1 cellular context compared by ENCODE assay signal in the genomic region with DNA sequence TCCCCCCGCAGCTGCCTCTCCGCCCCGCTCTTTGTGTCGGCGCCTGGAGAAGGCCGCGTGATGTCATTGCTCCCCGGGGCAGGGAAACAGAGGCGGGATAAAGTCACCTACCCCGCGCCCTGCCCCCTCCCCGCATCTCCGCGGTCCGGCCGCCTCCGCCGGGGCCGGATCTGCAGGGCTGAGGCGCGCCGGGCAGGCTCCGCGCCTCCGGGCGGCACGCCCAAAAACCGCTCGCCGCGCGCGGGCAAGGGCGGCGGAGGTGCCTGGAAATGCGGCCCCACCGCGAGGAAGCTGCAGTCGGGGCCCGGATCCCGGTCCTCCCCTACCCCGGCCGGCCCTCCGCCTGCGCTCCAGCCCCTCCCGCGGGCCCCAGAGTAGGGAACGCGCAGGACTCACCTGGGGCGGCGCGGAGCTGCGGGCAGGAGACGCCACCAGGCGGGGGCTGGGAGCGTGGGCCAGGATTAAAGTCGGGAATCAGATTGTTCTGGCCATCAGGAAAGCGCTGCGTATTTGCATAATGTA.
A peak's percentile ranks its signal among the peaks of the same experiment; 100 is the strongest.
TF ChIP-seq lines count a peak whose summit lies in the region.

TSS of gene FAXC (minus strand) at position 55 of the 522 bp plus-strand sequence. CDS start 302 bp downstream, outside the sequence.

TF ChIP-seq in K562, 482 proteins besides CTCF, POLR2A, EP300 and RAD21 (continued from another document):
- TF ChIP-seq ZFP91 (CRISPR knock-in tag; IDR thresholded peaks at IDR 0.05) = no peak
- no peak for TF ChIP-seq MAFK (IDR thresholded peaks at IDR 0.05; ENCODE audit: low read length)
- no peak for TF ChIP-seq GABPA (tag; conservative IDR thresholded peaks at IDR 0.05; ENCODE audit: low read depth)
- TF ChIP-seq TEAD4 (IDR thresholded peaks at IDR 0.05; ENCODE audit: low read length) = no peak
- no peak for TF ChIP-seq TEAD4 (CRISPR knock-in tag; IDR thresholded peaks at IDR 0.05; ENCODE audit: borderline replicate concordance)
- no peak for TF ChIP-seq TFAM (CRISPR knock-in tag; conservative IDR thresholded peaks at IDR 0.05)
- TF ChIP-seq SMARCB1 (IDR thresholded peaks at IDR 0.05; ENCODE audit: insufficient read length, low read depth) = no peak
- TF ChIP-seq, protein P1, sequence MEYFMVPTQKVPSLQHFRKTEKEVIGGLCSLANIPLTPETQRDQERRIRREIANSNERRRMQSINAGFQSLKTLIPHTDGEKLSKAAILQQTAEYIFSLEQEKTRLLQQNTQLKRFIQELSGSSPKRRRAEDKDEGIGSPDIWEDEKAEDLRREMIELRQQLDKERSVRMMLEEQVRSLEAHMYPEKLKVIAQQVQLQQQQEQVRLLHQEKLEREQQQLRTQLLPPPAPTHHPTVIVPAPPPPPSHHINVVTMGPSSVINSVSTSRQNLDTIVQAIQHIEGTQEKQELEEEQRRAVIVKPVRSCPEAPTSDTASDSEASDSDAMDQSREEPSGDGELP (CRISPR knock-in tag; IDR thresholded peaks at IDR 0.05; ENCODE audit: borderline replicate concordance) = 0 out of 2 replicates have a peak, but pooled peaks have one; percentile 21
- peak; percentile 79 for TF ChIP-seq CTBP1 (IDR thresholded peaks at IDR 0.05; ENCODE audit: borderline replicate concordance)
- TF ChIP-seq COPS2 (conservative IDR thresholded peaks at IDR 0.05) = no peak
- no peak for TF ChIP-seq GATAD2A (IDR thresholded peaks at IDR 0.05)
- TF ChIP-seq ZBTB34 (CRISPR knock-in tag; IDR thresholded peaks at IDR 0.05) = no peak
- TF ChIP-seq, protein P2, sequence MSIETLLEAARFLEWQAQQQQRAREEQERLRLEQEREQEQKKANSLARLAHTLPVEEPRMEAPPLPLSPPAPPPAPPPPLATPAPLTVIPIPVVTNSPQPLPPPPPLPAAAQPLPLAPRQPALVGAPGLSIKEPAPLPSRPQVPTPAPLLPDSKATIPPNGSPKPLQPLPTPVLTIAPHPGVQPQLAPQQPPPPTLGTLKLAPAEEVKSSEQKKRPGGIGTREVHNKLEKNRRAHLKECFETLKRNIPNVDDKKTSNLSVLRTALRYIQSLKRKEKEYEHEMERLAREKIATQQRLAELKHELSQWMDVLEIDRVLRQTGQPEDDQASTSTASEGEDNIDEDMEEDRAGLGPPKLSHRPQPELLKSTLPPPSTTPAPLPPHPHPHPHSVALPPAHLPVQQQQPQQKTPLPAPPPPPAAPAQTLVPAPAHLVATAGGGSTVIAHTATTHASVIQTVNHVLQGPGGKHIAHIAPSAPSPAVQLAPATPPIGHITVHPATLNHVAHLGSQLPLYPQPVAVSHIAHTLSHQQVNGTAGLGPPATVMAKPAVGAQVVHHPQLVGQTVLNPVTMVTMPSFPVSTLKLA (conservative IDR thresholded peaks at IDR 0.05) = no peak
- no peak for TF ChIP-seq SNIP1 (IDR thresholded peaks at IDR 0.05; ENCODE audit: low read depth)
- TF ChIP-seq PHF8 (IDR thresholded peaks at IDR 0.05; ENCODE audit: borderline replicate concordance, low read length) = peak; percentile 14; the same call in 1 of the 2 replicates
- TF ChIP-seq, protein P3, sequence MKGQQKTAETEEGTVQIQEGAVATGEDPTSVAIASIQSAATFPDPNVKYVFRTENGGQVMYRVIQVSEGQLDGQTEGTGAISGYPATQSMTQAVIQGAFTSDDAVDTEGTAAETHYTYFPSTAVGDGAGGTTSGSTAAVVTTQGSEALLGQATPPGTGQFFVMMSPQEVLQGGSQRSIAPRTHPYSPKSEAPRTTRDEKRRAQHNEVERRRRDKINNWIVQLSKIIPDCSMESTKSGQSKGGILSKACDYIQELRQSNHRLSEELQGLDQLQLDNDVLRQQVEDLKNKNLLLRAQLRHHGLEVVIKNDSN (CRISPR knock-in tag; IDR thresholded peaks at IDR 0.05) = no peak
- no peak for TF ChIP-seq MEIS2 (IDR thresholded peaks at IDR 0.05; ENCODE audit: partially characterized antibody)
- TF ChIP-seq SMAD2 (IDR thresholded peaks at IDR 0.05; ENCODE audit: low read depth, low read length) = no peak
- TF ChIP-seq HEY1 (CRISPR knock-in tag; IDR thresholded peaks at IDR 0.05; ENCODE audit: borderline replicate concordance) = no peak
- TF ChIP-seq NRF1 (conservative IDR thresholded peaks at IDR 0.05 in 1 of 2, IDR thresholded peaks at IDR 0.05 in 1 of 2) = peak; percentile 11 to 26; a peak in 2 of 4 replicates
- no peak for TF ChIP-seq ZNF174 (CRISPR knock-in tag; IDR thresholded peaks at IDR 0.05)
- 0 out of 4 replicates have a peak, but pooled peaks of 1 of the 2 experiments have one; percentile 31 for TF ChIP-seq UBTF (IDR thresholded peaks at IDR 0.05; ENCODE audit: borderline replicate concordance in 1 of 2, low read depth in 2 of 2, low read length in 2 of 2)
- no peak for TF ChIP-seq DPF2 (IDR thresholded peaks at IDR 0.05)
- TF ChIP-seq MAZ (CRISPR knock-in tag; conservative IDR thresholded peaks at IDR 0.05 in 1 of 2, IDR thresholded peaks at IDR 0.05 in 1 of 2) = peak in 1 of 2 experiments; percentile 24; a peak in 1 of 4 replicates
